In the genomic region with DNA sequence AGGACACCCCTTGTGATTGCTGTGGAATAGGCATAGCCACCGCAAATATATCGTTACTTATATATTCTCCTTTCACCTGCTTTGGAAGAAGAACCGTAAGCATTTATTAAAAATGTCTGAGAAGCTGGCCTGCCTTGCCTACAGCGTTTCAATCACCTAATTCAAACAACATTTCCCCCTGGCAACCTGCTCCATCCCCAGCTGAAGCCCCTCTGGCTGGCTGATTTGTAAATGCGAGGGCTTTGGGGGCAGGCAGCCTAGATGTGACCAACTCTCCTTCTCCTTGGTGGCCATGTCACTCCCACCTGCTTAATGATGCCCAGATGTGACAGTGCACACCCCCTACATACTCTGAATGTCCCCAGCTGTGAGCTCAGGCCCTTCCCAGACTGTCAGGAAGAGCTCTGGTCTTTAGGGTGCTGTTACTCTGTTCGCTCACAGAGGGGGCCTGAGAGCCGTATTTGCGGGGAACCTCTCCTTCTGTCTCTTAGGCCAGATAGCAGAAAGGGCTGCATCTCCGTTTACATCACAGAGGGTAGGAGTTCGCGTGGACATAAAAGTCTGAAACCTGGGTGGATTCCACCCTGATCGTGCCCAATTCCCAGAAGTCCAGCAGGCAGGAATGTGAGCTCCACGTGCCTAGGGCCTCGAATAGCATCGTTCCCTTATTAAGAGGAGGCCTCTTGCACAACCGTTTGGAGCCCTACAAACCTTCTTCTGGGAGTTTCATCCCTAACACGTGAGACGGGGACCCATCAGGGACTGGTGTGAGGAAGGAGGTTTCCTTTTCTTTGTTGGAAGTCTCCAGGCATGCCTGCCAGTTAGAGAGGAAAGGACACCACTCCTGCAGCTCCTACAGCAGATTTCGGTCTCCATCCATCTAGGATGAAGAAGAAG, we compare ENCODE assay signal across 8 cellular contexts. TPM values are rescaled to one million over a fixed set of nuclear protein-coding genes. Genes with fewer than 3 reads are reported as not detected.
A peak's percentile ranks its signal among the peaks of the same experiment; 100 is the strongest.
DNase-seq lines count a peak whose midpoint lies in the region; ATAC-seq and TF ChIP-seq lines count a peak whose summit lies in the region.

No MANE protein-coding gene starts in this region.

- intact Hi-C loops in psoas muscle (cut with DNase I) (no loop called here), right cardiac atrium (cut with DNase I) (loop anchor here in 3 of 4 donors (5.0 to 10.0 kb wide), 3 partner anchors 212 to 528 kb away; no protein-coding TSS in a partner anchor)

- H3K9me3 ChIP-seq in psoas muscle (no peaks in the 10 kb centered on the region), right cardiac atrium (ENCODE audit: control insufficient read depth, low read length) (no peaks in the 10 kb centered on the region)

- ATAC-seq in activated T-helper 17 cell treated with anti-CD3 and anti-CD28 coated beads, Interleukin-2, amount 50 U/mL, for 72 hours (replicated peaks) = no peak
- no peak for ATAC-seq in psoas muscle
- ATAC-seq in right cardiac atrium = no peak

- peak; percentile 51 for DNase-seq in NCI-H2227 (lab: John Stamatoyannopoulos, UW; ENCODE audit: unreplicated experiment)
- no peak for DNase-seq in NCI-H2227 treated with DMSO at 0.1 percent for 48 hours (lab: John Stamatoyannopoulos, UW)
- DNase-seq in Kasumi-1 (lab: John Stamatoyannopoulos, UW) = peak; percentile 59 to 61
- peak; percentile 34 for DNase-seq in neural crest cell (ENCODE audit: low read depth, low spot score)
- DNase-seq in psoas muscle = no peak
- no peak for DNase-seq in right cardiac atrium
- no peak for DNase-seq in GM13977 (ENCODE audit: low spot score)

- no peak overlapping the region for H3K27ac Mint-ChIP-seq in activated T-helper 17 cell treated with anti-CD3 and anti-CD28 coated beads, Interleukin-2, amount 50 U/mL, for 72 hours
- H3K27ac Mint-ChIP-seq in neural crest cell (ENCODE audit: unreplicated experiment) = no peak overlapping the region

- no peaks in the 10 kb centered on the region for H3K4me1 Mint-ChIP-seq in activated T-helper 17 cell treated with anti-CD3 and anti-CD28 coated beads, Interleukin-2, amount 50 U/mL, for 72 hours
- H3K4me1 Mint-ChIP-seq in neural crest cell = peaks cover 31% of the 10 kb centered on the region

- no peaks in the 10 kb centered on the region for H3K36me3 Mint-ChIP-seq in activated T-helper 17 cell treated with anti-CD3 and anti-CD28 coated beads, Interleukin-2, amount 50 U/mL, for 72 hours (ENCODE audit: low read depth)
- no peaks in the 10 kb centered on the region for H3K36me3 Mint-ChIP-seq in neural crest cell (ENCODE audit: low read depth)

- no peak overlapping the region for H3K4me3 ChIP-seq in psoas muscle
- no peak overlapping the region for H3K4me3 ChIP-seq in right cardiac atrium (ENCODE audit: low read length)

- no peak overlapping the region for H3K27ac ChIP-seq in psoas muscle
- H3K27ac ChIP-seq in right cardiac atrium (ENCODE audit: low read length) = no peak overlapping the region

- H3K4me3 Mint-ChIP-seq in activated T-helper 17 cell treated with anti-CD3 and anti-CD28 coated beads, Interleukin-2, amount 50 U/mL, for 72 hours = peak overlapping the region; percentile 52
- H3K4me3 Mint-ChIP-seq in neural crest cell = peak overlapping the region; percentile 92

- TF ChIP-seq CTCF in neural crest cell (conservative IDR thresholded peaks at IDR 0.05) (peak; percentile 45), psoas muscle (IDR thresholded peaks at IDR 0.05) (no peak), GM13977 (IDR thresholded peaks at IDR 0.05; ENCODE audit: extremely low read depth, insufficient read depth, missing control alignments) (no peak)

- no peaks in the 10 kb centered on the region for H3K9me3 Mint-ChIP-seq in activated T-helper 17 cell treated with anti-CD3 and anti-CD28 coated beads, Interleukin-2, amount 50 U/mL, for 72 hours
- no peaks in the 10 kb centered on the region for H3K9me3 Mint-ChIP-seq in neural crest cell

- 65 to 72% (median 71%) methylated on average over 19 of the region's 19 CpGs for WGBS in psoas muscle, 3 donors
- WGBS in right cardiac atrium = 57% methylated on average over 19 of the region's 19 CpGs

- in situ Hi-C loops in GM13977 (cut with MboI; ENCODE audit: low pct_unique_long_range_greater_than_20kb, low sequenced_read_pairs, unreplicated experiment) = no loop called here

- H3K27me3 Mint-ChIP-seq in activated T-helper 17 cell treated with anti-CD3 and anti-CD28 coated beads, Interleukin-2, amount 50 U/mL, for 72 hours = peaks cover 20% of the 10 kb centered on the region
- peaks cover 10% of the 10 kb centered on the region for H3K27me3 Mint-ChIP-seq in neural crest cell (ENCODE audit: low read depth)

- H3K27me3 ChIP-seq in psoas muscle (ENCODE audit: insufficient read depth in 3 of 3, low read length in 2 of 3) (peaks cover 0 to 45% (median 4%) of the 10 kb centered on the region in 3 donors), right cardiac atrium (ENCODE audit: control insufficient read depth, insufficient read depth) (no peaks in the 10 kb centered on the region)

- no peaks in the 10 kb centered on the region for H3K4me1 ChIP-seq in psoas muscle
- H3K4me1 ChIP-seq in right cardiac atrium (ENCODE audit: control insufficient read depth, insufficient read depth, low read length) = no peaks in the 10 kb centered on the region

- H3K36me3 ChIP-seq in psoas muscle (ENCODE audit: insufficient read depth in 1 of 2, low read depth in 1 of 2) = no peaks in the 10 kb centered on the region

RNA-seq across cellular contexts. Expression of a gene that starts 2.4 kb away (rescaled TPM):
- total RNA-seq in activated T-helper 17 cell treated with anti-CD3 and anti-CD28 coated beads, Interleukin-2, amount 50 U/mL, for 72 hours = under 1 TPM; 0.19 to 0.26 TPM
- total RNA-seq in neural crest cell = 31.2 and 31.5 TPM in 2 replicates
- total RNA-seq in psoas muscle = 1 to 10 TPM in 1 of 4 donors, under 1 TPM in 3; 0.23 to 2.8 (median 0.35) TPM
- polyA plus RNA-seq in psoas muscle = under 1 TPM; 0.04 to 0.24 (median 0.21) TPM
- 1 to 10 TPM; 1.2 to 4.4 (median 2.1) TPM for total RNA-seq in right cardiac atrium
- polyA plus RNA-seq in right cardiac atrium = 0.77 TPM

Comparison
In these comparisons a context has a peak if more than half of its experiments do, and no peak if none do; other contexts are left out.
1. DNase-seq: peak in NCI-H2227 (single experiment), Kasumi-1 (2 of 2) and neural crest cell (single experiment); none in NCI-H2227 treated with DMSO at 0.1 percent for 48 hours (single experiment), psoas muscle (0 of 2), right cardiac atrium (0 of 3) and GM13977 (single experiment).
2. intact Hi-C loops: an anchor here in right cardiac atrium (5.0 to 10.0 kb wide); none called in psoas muscle.